Comparison of ENCODE assay signal across 11 cellular contexts in the genomic region with DNA sequence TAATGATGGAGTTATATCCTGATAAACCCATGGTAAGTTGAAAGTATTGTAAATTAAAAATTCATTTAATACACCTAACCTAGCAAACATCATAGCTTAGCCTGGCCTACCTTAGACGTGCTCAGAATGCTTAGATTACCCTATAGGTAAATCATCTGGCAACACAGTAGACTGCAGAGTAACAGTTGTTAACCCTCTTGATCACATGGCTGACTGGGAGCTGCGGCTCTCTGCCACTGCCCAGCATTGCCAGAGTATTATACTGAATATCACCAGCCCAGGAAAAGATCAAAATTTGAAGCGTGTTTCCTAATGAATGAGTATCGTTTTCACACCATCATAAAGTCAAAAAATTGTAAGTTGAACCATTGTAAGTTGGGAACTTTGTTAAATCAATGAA. TPM values are rescaled to one million over a fixed set of nuclear protein-coding genes. Genes with fewer than 3 reads are reported as not detected.
A peak's percentile ranks its signal among the peaks of the same experiment; 100 is the strongest.
DNase-seq lines count a peak whose midpoint lies in the region; ATAC-seq, FAIRE-seq and TF ChIP-seq lines count a peak whose summit lies in the region.
"Had no signal": no experiment of that assay in that cellular context is flagged by ENCODE, and none has a peak within 500 bp of the region (broad histone marks: within the 10 kb centered on the region; RNA-seq: fewer than 3 reads in every experiment).

No MANE protein-coding gene starts in this region.

- no peaks in the 10 kb centered on the region for H3K79me2 ChIP-seq in Karpas-422 (ENCODE audit: low read length)

- H4K20me1 ChIP-seq in Karpas-422 (ENCODE audit: insufficient read depth, low read depth, low read length): no peaks in the 10 kb centered on the region

- H3K36me3 ChIP-seq in Karpas-422 (ENCODE audit: insufficient read depth, low read length) (0 out of 2 replicates have a peak, but pooled peaks cover 7% of the 10 kb centered on the region), colonic mucosa (no peaks in the 10 kb centered on the region)
- no peaks in the 10 kb centered on the region for H3K36me3 ChIP-seq in naive thymus-derived CD4-positive, alpha-beta T cell (ENCODE audit: control insufficient read depth in 2 of 3, insufficient read depth in 3 of 3, low read length in 3 of 3)

- intact Hi-C loops in colonic mucosa (cut with DNase I): loop anchor here (2.0 to 5.0 kb wide), 2 partner anchors 58 to 162 kb away; no protein-coding TSS in a partner anchor
- intact Hi-C loops in naive thymus-derived CD4-positive, alpha-beta T cell (cut with micrococcal nuclease): loop anchor here (1.0 to 2.0 kb wide), 9 partner anchors 60 to 527 kb away; a partner anchor contains a TSS

- H3K27ac Mint-ChIP-seq in naive thymus-derived CD4-positive, alpha-beta T cell: peak overlapping the region; percentile 56 to 99 (median 91)

- no peaks in the 10 kb centered on the region for H3K36me3 Mint-ChIP-seq in naive thymus-derived CD4-positive, alpha-beta T cell

- H3K4me1 ChIP-seq in A549 (peaks cover 9% of the 10 kb centered on the region), Karpas-422 (ENCODE audit: low read length) (peaks cover 6% of the 10 kb centered on the region), colonic mucosa (no peaks in the 10 kb centered on the region)
- peaks cover 0 to 4% of the 10 kb centered on the region in 2 donors for H3K4me1 ChIP-seq in naive thymus-derived CD4-positive, alpha-beta T cell (ENCODE audit: control insufficient read depth in 2 of 2, insufficient read depth in 2 of 2, low read length in 2 of 2)

- TF ChIP-seq CTCF in A549 (IDR thresholded peaks at IDR 0.05) (no peak), colonic mucosa (IDR thresholded peaks at IDR 0.05) (no peak)

- peak overlapping the region; percentile 2; the same call in 2 of the 3 replicates for H3K4me2 ChIP-seq in A549
- H3K4me2 ChIP-seq in Karpas-422 (ENCODE audit: low read depth, low read length, poor library complexity, severe bottlenecking): peak overlapping the region; percentile 35

- H3K4me1 Mint-ChIP-seq in naive thymus-derived CD4-positive, alpha-beta T cell: peaks cover 0 to 9% (median 6%) of the 10 kb centered on the region in 7 donors

- no peak for TF ChIP-seq POLR2A in A549 (IDR thresholded peaks at IDR 0.05; ENCODE audit: low read length)

- H3K9me2 ChIP-seq in Karpas-422 (replicated peaks; ENCODE audit: insufficient read depth, low read length): no peaks in the 10 kb centered on the region

- DNase-seq in A549 (ENCODE audit: low read depth in 1 of 2, low spot score in 1 of 2): no peak
- peak; percentile 47 for DNase-seq in Karpas-422
- DNase-seq in colonic mucosa: no peak
- peak in 1 of 9 donors; percentile 2 for DNase-seq in naive thymus-derived CD4-positive, alpha-beta T cell
- DNase-seq in activated gamma-delta T cell (lab: John Stamatoyannopoulos, UW): no peak
- DNase-seq in NCI-H2029 treated with DMSO at 0.1 percent for 48 hours (lab: John Stamatoyannopoulos, UW): no peak
- DNase-seq in AML-193 (lab: John Stamatoyannopoulos, UW): no peak
- DNase-seq: effector CD4-positive, alpha-beta T cell; stimulated activated CD4-positive, alpha-beta T cell treated with anti-CD3 and anti-CD28 coated beads, Interleukin-2, amount 100 ng/mL, for 24 hours had no signal

- no peak overlapping the region for H3K4me3 ChIP-seq in A549
- H3K4me3 ChIP-seq in Karpas-422 (ENCODE audit: low read length): no peak overlapping the region; the same call in 1 of the 2 replicates
- H3K4me3 ChIP-seq in colonic mucosa: no peak overlapping the region
- no peak overlapping the region for H3K4me3 ChIP-seq in naive thymus-derived CD4-positive, alpha-beta T cell (ENCODE audit: low read length)

- CTCF ChIA-PET in A549 (lab: Yijun Ruan, JAX): interaction anchor here (0.6 to 4.3 kb wide), 19 partner anchors 11 to 1200 kb away, joined by 3 to 72 read pairs (median 4); a partner anchor contains a TSS
- CTCF ChIA-PET in naive thymus-derived CD4-positive, alpha-beta T cell (lab: Charles Lee): interaction anchor here (0.8 to 3.7 kb wide), 9 partner anchors 17 to 537 kb away, joined by 3 to 28 read pairs (median 6); a partner anchor contains a TSS

- H3K27me3 ChIP-seq in Karpas-422 (ENCODE audit: low read length) (no peaks in the 10 kb centered on the region), colonic mucosa (no peaks in the 10 kb centered on the region)
- no peaks in the 10 kb centered on the region for H3K27me3 ChIP-seq in naive thymus-derived CD4-positive, alpha-beta T cell (ENCODE audit: control insufficient read depth in 2 of 2, insufficient read depth in 2 of 2, low read length in 2 of 2)

- H3K9ac ChIP-seq in Karpas-422 (ENCODE audit: low read length) (0 out of 2 replicates have a peak overlapping the region, but pooled peaks have one; percentile 25), colonic mucosa (ENCODE audit: low read depth in 2 of 2, low read length in 2 of 2) (peak overlapping the region; percentile 20 to 40)

- H3K9me3 ChIP-seq in A549 (no peaks in the 10 kb centered on the region), Karpas-422 (ENCODE audit: low read length) (no peaks in the 10 kb centered on the region), colonic mucosa (no peaks in the 10 kb centered on the region)
- H3K9me3 ChIP-seq in naive thymus-derived CD4-positive, alpha-beta T cell (ENCODE audit: control insufficient read depth in 2 of 3, low read length in 3 of 3): no peaks in the 10 kb centered on the region

- H3K27ac ChIP-seq in A549 (peak overlapping the region; percentile 2 to 59; a peak in 4 of 6 replicates), Karpas-422 (ENCODE audit: low read length) (peak overlapping the region; percentile 53; the same call in 1 of the 2 replicates), colonic mucosa (no peak overlapping the region)
- H3K27ac ChIP-seq in naive thymus-derived CD4-positive, alpha-beta T cell (ENCODE audit: low read depth, low read length): peak overlapping the region; percentile 73

- 27% methylated on average over 4 of the region's 4 CpGs for WGBS in A549 (ENCODE audit: missing lambda C conversion rate)

- ATAC-seq in A549: peak in 1 of 2 experiments; percentile 62; a peak in 3 of 6 replicates
- peak; percentile 43 for ATAC-seq in naive thymus-derived CD4-positive, alpha-beta T cell
- no peak for ATAC-seq in HG02870 (IDR thresholded peaks at IDR 0.05; ENCODE audit: unreplicated experiment)

- no peaks in the 10 kb centered on the region for H3K9me3 Mint-ChIP-seq in naive thymus-derived CD4-positive, alpha-beta T cell

- POLR2A ChIA-PET in A549 (lab: Yijun Ruan, JAX): interaction anchor here (0.6 to 1.1 kb wide), 5 partner anchors 60 to 516 kb away, joined by 3 to 5 read pairs (median 3); a partner anchor contains a TSS
- POLR2A ChIA-PET in naive thymus-derived CD4-positive, alpha-beta T cell (lab: Charles Lee): interaction anchor here (1.2 kb wide), 1 partner anchor 162 kb away, joined by 8 read pairs; no protein-coding TSS in a partner anchor

- no peaks in the 10 kb centered on the region for H3K27me3 Mint-ChIP-seq in naive thymus-derived CD4-positive, alpha-beta T cell

- no peak for FAIRE-seq in A549 (lab: Jason Lieb, UNC)

- H3K4me3 Mint-ChIP-seq in naive thymus-derived CD4-positive, alpha-beta T cell: peak overlapping the region in 5 of 10 donors; percentile 6 to 77 (median 34)

- no peak for TF ChIP-seq EP300 in A549 (IDR thresholded peaks at IDR 0.05)

- peak overlapping the region; percentile 75 for H2AFZ ChIP-seq in Karpas-422 (ENCODE audit: low read length)

- no peak for TF ChIP-seq RAD21 in A549 (conservative IDR thresholded peaks at IDR 0.05 in 1 of 2, IDR thresholded peaks at IDR 0.05 in 1 of 2)

TF ChIP-seq in A549, 52 proteins besides CTCF, POLR2A, EP300 and RAD21:
- TF ChIP-seq TP53 (CRISPR knock-in tag; IDR thresholded peaks at IDR 0.05): no peak
- TF ChIP-seq, protein P1, sequence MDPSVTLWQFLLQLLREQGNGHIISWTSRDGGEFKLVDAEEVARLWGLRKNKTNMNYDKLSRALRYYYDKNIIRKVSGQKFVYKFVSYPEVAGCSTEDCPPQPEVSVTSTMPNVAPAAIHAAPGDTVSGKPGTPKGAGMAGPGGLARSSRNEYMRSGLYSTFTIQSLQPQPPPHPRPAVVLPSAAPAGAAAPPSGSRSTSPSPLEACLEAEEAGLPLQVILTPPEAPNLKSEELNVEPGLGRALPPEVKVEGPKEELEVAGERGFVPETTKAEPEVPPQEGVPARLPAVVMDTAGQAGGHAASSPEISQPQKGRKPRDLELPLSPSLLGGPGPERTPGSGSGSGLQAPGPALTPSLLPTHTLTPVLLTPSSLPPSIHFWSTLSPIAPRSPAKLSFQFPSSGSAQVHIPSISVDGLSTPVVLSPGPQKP (IDR thresholded peaks at IDR 0.05; ENCODE audit: low read depth, low read length): no peak
- TF ChIP-seq, protein P2, sequence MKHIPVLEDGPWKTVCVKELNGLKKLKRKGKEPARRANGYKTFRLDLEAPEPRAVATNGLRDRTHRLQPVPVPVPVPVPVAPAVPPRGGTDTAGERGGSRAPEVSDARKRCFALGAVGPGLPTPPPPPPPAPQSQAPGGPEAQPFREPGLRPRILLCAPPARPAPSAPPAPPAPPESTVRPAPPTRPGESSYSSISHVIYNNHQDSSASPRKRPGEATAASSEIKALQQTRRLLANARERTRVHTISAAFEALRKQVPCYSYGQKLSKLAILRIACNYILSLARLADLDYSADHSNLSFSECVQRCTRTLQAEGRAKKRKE (CRISPR knock-in tag; IDR thresholded peaks at IDR 0.05; ENCODE audit: low read depth): no peak
- no peak for TF ChIP-seq ZFP36 (IDR thresholded peaks at IDR 0.05; ENCODE audit: borderline replicate concordance, partially characterized antibody)
- TF ChIP-seq, protein P3, sequence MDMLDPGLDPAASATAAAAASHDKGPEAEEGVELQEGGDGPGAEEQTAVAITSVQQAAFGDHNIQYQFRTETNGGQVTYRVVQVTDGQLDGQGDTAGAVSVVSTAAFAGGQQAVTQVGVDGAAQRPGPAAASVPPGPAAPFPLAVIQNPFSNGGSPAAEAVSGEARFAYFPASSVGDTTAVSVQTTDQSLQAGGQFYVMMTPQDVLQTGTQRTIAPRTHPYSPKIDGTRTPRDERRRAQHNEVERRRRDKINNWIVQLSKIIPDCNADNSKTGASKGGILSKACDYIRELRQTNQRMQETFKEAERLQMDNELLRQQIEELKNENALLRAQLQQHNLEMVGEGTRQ (IDR thresholded peaks at IDR 0.05): no peak
- TF ChIP-seq TFCP2L1 (CRISPR knock-in tag; IDR thresholded peaks at IDR 0.05): no peak
- no peak for TF ChIP-seq HEYL (CRISPR knock-in tag; IDR thresholded peaks at IDR 0.05)
- no peak for TF ChIP-seq ESRRA (IDR thresholded peaks at IDR 0.05; ENCODE audit: borderline replicate concordance, low read length)
TF ChIP-seq in A549: peak in this region for 0.

RNA-seq across cellular contexts. Expression of a gene that starts 17.8 kb away (rescaled TPM):
- polyA plus RNA-seq in A549 (2011; rRNA removed) (not detected in 2 replicates), A549 (2017; fragmentation: RNase III; extraction: RNeasy Plus Mini Kit Qiagen cat#74134 plus additional on column Dnase treatment) (not detected in 3 replicates)
- not detected in 2 replicates for polyA plus RNA-seq in A549 (2012; cell fraction: cytosol; rRNA removed)
- not detected in 2 replicates for polyA plus RNA-seq in A549 (2012; cell fraction: nucleus; rRNA removed)
- polyA minus RNA-seq in A549 (2011; rRNA and poly(A)+ RNA removed): not detected in 2 replicates
- not detected in 2 replicates for total RNA-seq in Karpas-422 (2014; rRNA removed; shearing (Covaris generic); ENCODE audit: low replicate concordance)
- not detected for total RNA-seq in colonic mucosa
- not detected for total RNA-seq in naive thymus-derived CD4-positive, alpha-beta T cell
- polyA plus RNA-seq in naive thymus-derived CD4-positive, alpha-beta T cell: not detected
- total RNA-seq: kidney epithelial cell had no signal
